In genomic region chr17:17071531-17072360, GRCh38 we compare ENCODE assay signal across 11 cellular contexts. TPM values are rescaled to one million over a fixed set of nuclear protein-coding genes. Genes with fewer than 3 reads are reported as not detected.
A peak's percentile ranks its signal among the peaks of the same experiment; 100 is the strongest.
DNase-seq lines count a peak whose midpoint lies in the region; ATAC-seq and TF ChIP-seq lines count a peak whose summit lies in the region.
"Had no signal": no experiment of that assay in that cellular context is flagged by ENCODE, and none has a peak within 500 bp of the region (broad histone marks: within the 10 kb centered on the region; RNA-seq: fewer than 3 reads in every experiment).

No MANE protein-coding gene starts in this region.

- peak; percentile 16 to 25 for DNase-seq in activated CD4-positive, alpha-beta T cell treated with anti-CD3 and anti-CD28 coated beads, Interleukin-2, amount 50 U/mL, for 4 hours
- no peak for DNase-seq in activated CD4-positive, alpha-beta T cell treated with anti-CD3 and anti-CD28 coated beads for 36 hours
- DNase-seq in left kidney (ENCODE audit: low read depth, low spot score): peak; percentile 48
- no peak for DNase-seq in thyroid gland
- no peak for DNase-seq in SHP77 treated with DMSO at 0.1 percent for 48 hours (lab: John Stamatoyannopoulos, UW)
- no peak for DNase-seq in natural killer cell treated with Interleukin-12 subunit alpha and Interleukin-12 subunit beta and Interleukin-15 and Interleukin-18, amount 100 ng/mL, for 72 hours (ENCODE audit: low spot score)
- no peak for DNase-seq in GM03348 (ENCODE audit: low spot score)
- DNase-seq: DMS153; stimulated activated naive CD8-positive, alpha-beta T cell treated with anti-CD3 and anti-CD28 coated beads, Interleukin-15, Interleukin-2, amounts not matched to agents 100 U/mL and 50 U/mL, for 24 hours had no signal

- peaks cover 63% of the 10 kb centered on the region for H3K4me1 Mint-ChIP-seq in activated CD4-positive, alpha-beta T cell treated with anti-CD3 and anti-CD28 coated beads for 36 hours
- H3K4me1 Mint-ChIP-seq in activated T-helper 17 cell treated with anti-CD3 and anti-CD28 coated beads, Interleukin-2, amount 50 U/mL, for 72 hours: peaks cover 49% of the 10 kb centered on the region
- H3K4me1 Mint-ChIP-seq in natural killer cell treated with Interleukin-12 subunit alpha and Interleukin-12 subunit beta and Interleukin-15 and Interleukin-18, amount 100 ng/mL, for 72 hours (ENCODE audit: low read depth in 2 of 2): peaks cover 37 to 56% of the 10 kb centered on the region in 2 donors

- no peak for TF ChIP-seq CTCF in thyroid gland (IDR thresholded peaks at IDR 0.05)

- intact Hi-C loops in activated CD4-positive, alpha-beta T cell treated with anti-CD3 and anti-CD28 coated beads for 36 hours (cut with DNase I, micrococcal nuclease): no loop called here
- intact Hi-C loops in thyroid gland (cut with DNase I): no loop called here

- POLR2A ChIA-PET in activated CD4-positive, alpha-beta T cell treated with anti-CD3 and anti-CD28 coated beads for 36 hours (lab: Charles Lee): no interaction called here

- ATAC-seq in activated CD4-positive, alpha-beta T cell treated with anti-CD3 and anti-CD28 coated beads for 36 hours: no peak
- no peak for ATAC-seq in activated T-helper 17 cell treated with anti-CD3 and anti-CD28 coated beads, Interleukin-2, amount 50 U/mL, for 72 hours (replicated peaks)
- ATAC-seq in natural killer cell treated with Interleukin-12 subunit alpha and Interleukin-12 subunit beta and Interleukin-15 and Interleukin-18, amount 100 ng/mL, for 72 hours: no peak
- ATAC-seq: stimulated activated naive CD8-positive, alpha-beta T cell treated with anti-CD3 and anti-CD28 coated beads, Interleukin-15, Interleukin-2, amounts not matched to agents 100 U/mL and 50 U/mL, for 24 hours had no signal

- H3K27me3 Mint-ChIP-seq in activated CD4-positive, alpha-beta T cell treated with anti-CD3 and anti-CD28 coated beads for 36 hours: no peaks in the 10 kb centered on the region
- no peaks in the 10 kb centered on the region for H3K27me3 Mint-ChIP-seq in activated T-helper 17 cell treated with anti-CD3 and anti-CD28 coated beads, Interleukin-2, amount 50 U/mL, for 72 hours
- no peaks in the 10 kb centered on the region for H3K27me3 Mint-ChIP-seq in natural killer cell treated with Interleukin-12 subunit alpha and Interleukin-12 subunit beta and Interleukin-15 and Interleukin-18, amount 100 ng/mL, for 72 hours

- CTCF ChIA-PET in activated CD4-positive, alpha-beta T cell treated with anti-CD3 and anti-CD28 coated beads for 36 hours (lab: Charles Lee): interaction anchor here (0.9 kb wide), 1 partner anchor 24 kb away, joined by 3 read pairs; no protein-coding TSS in a partner anchor

- H3K9me3 ChIP-seq in thyroid gland: no peaks in the 10 kb centered on the region

- H3K27me3 ChIP-seq in thyroid gland: no peaks in the 10 kb centered on the region

- H3K9me3 Mint-ChIP-seq in activated CD4-positive, alpha-beta T cell treated with anti-CD3 and anti-CD28 coated beads for 36 hours (ENCODE audit: low read depth): peaks cover 6% of the 10 kb centered on the region
- H3K9me3 Mint-ChIP-seq in activated T-helper 17 cell treated with anti-CD3 and anti-CD28 coated beads, Interleukin-2, amount 50 U/mL, for 72 hours: no peaks in the 10 kb centered on the region
- H3K9me3 Mint-ChIP-seq in natural killer cell treated with Interleukin-12 subunit alpha and Interleukin-12 subunit beta and Interleukin-15 and Interleukin-18, amount 100 ng/mL, for 72 hours: no peaks in the 10 kb centered on the region

- no peak overlapping the region for H3K27ac Mint-ChIP-seq in activated CD4-positive, alpha-beta T cell treated with anti-CD3 and anti-CD28 coated beads for 36 hours
- peak overlapping the region; percentile 64 for H3K27ac Mint-ChIP-seq in activated T-helper 17 cell treated with anti-CD3 and anti-CD28 coated beads, Interleukin-2, amount 50 U/mL, for 72 hours
- no peak overlapping the region for H3K27ac Mint-ChIP-seq in natural killer cell treated with Interleukin-12 subunit alpha and Interleukin-12 subunit beta and Interleukin-15 and Interleukin-18, amount 100 ng/mL, for 72 hours

- H3K4me3 ChIP-seq in thyroid gland (replicated peaks in 1 of 3): no peak overlapping the region

- no peak for TF ChIP-seq POLR2A in thyroid gland (IDR thresholded peaks at IDR 0.05)

- peaks cover 18% of the 10 kb centered on the region for H3K36me3 Mint-ChIP-seq in activated CD4-positive, alpha-beta T cell treated with anti-CD3 and anti-CD28 coated beads for 36 hours (ENCODE audit: low read depth)
- peaks cover 58% of the 10 kb centered on the region for H3K36me3 Mint-ChIP-seq in activated T-helper 17 cell treated with anti-CD3 and anti-CD28 coated beads, Interleukin-2, amount 50 U/mL, for 72 hours (ENCODE audit: low read depth)
- peaks cover 14% of the 10 kb centered on the region for H3K36me3 Mint-ChIP-seq in natural killer cell treated with Interleukin-12 subunit alpha and Interleukin-12 subunit beta and Interleukin-15 and Interleukin-18, amount 100 ng/mL, for 72 hours

- 81 to 82% methylated on average over 13 to 14 of the region's 14 CpGs for WGBS in thyroid gland, 2 donors

- no peak overlapping the region for H3K4me3 Mint-ChIP-seq in activated CD4-positive, alpha-beta T cell treated with anti-CD3 and anti-CD28 coated beads for 36 hours
- peak overlapping the region; percentile 13 for H3K4me3 Mint-ChIP-seq in activated T-helper 17 cell treated with anti-CD3 and anti-CD28 coated beads, Interleukin-2, amount 50 U/mL, for 72 hours
- no peak overlapping the region for H3K4me3 Mint-ChIP-seq in natural killer cell treated with Interleukin-12 subunit alpha and Interleukin-12 subunit beta and Interleukin-15 and Interleukin-18, amount 100 ng/mL, for 72 hours

- H3K36me3 ChIP-seq in thyroid gland: peaks cover 0 to 4% of the 10 kb centered on the region in 2 donors

- peaks cover 35 to 62% of the 10 kb centered on the region in 2 donors for H3K4me1 ChIP-seq in thyroid gland

- H3K27ac ChIP-seq in thyroid gland: peak overlapping the region in 2 of 3 donors; percentile 4 to 69
- H3K27ac ChIP-seq: VCaP had no signal

RNA-seq across cellular contexts. Expression of gene MPRIP, which starts 29.5 kb away (rescaled TPM):
- 100 to 1,000 TPM; 131 to 179 TPM for total RNA-seq in activated CD4-positive, alpha-beta T cell treated with anti-CD3 and anti-CD28 coated beads for 36 hours
- total RNA-seq in activated T-helper 17 cell treated with anti-CD3 and anti-CD28 coated beads, Interleukin-2, amount 50 U/mL, for 72 hours: 100 to 1,000 TPM; 204 to 207 TPM
- 100 to 1,000 TPM; 130 to 244 (median 155) TPM for total RNA-seq in thyroid gland
- total RNA-seq in natural killer cell treated with Interleukin-12 subunit alpha and Interleukin-12 subunit beta and Interleukin-15 and Interleukin-18, amount 100 ng/mL, for 72 hours: 100 to 1,000 TPM; 158 to 216 TPM

Comparison
In these comparisons a context has a peak if more than half of its experiments do, and no peak if none do; other contexts are left out.
1. DNase-seq: peak in activated CD4-positive, alpha-beta T cell treated with anti-CD3 and anti-CD28 coated beads, Interleukin-2, amount 50 U/mL, for 4 hours (2 of 2) and left kidney (single experiment); none in activated CD4-positive, alpha-beta T cell treated with anti-CD3 and anti-CD28 coated beads for 36 hours (single experiment), thyroid gland (0 of 2), SHP77 treated with DMSO at 0.1 percent for 48 hours (single experiment), natural killer cell treated with Interleukin-12 subunit alpha and Interleukin-12 subunit beta and Interleukin-15 and Interleukin-18, amount 100 ng/mL, for 72 hours (single experiment) and GM03348 (single experiment).